14 cellular contexts compared by ENCODE assay signal in the genomic region with DNA sequence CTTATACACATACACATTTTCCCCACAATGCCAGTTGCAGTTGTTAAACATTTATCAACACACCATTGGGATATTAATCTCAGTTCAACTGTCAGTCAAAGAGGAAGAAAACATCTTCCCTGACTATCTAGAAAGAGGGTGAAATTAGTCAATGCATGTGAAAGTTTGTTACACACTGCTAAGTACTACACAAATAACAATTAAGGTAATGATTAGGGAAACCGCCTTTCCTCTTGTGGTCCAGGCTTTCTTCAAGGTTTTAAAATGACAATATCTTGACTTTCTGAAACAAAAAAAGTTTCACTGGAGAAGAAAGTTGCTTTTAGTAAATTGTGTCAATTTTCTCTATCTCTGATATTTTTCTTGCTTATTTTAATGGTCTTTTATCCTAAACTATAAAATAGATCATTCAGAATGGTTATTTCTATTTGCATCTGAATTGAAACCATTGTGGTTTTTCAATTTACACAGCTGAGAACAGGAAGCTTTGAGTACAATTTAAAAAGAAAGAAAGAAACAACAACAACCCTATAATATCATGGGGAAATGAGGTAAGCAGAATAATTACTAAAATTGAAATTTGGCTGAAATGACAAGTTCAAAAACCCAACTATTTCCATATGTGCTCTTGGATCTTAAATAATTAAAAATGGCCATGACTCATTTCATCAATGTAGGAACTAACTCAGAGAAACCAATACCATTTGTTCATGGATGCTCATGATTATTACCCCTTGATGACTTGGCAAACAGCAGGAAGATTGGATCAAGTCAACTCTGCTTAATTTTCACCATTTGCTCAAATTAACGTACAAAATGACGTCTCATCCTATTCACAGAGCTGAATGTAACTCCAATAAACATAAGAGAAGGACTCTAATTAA. TPM values are rescaled to one million over a fixed set of nuclear protein-coding genes. Genes with fewer than 3 reads are reported as not detected.
DNase-seq lines count a peak whose midpoint lies in the region; ATAC-seq, FAIRE-seq and TF ChIP-seq lines count a peak whose summit lies in the region.
"Had no signal": no experiment of that assay in that cellular context is flagged by ENCODE, and none has a peak within 500 bp of the region (broad histone marks: within the 10 kb centered on the region; RNA-seq: fewer than 3 reads in every experiment).

No MANE protein-coding gene starts in this region.

- no peak overlapping the region for H4K8ac ChIP-seq in neuronal stem cell (ENCODE audit: low read depth, low read length)

- H3K27ac ChIP-seq in kidney (ENCODE audit: low read depth in 2 of 2, low read length in 2 of 2) (no peak overlapping the region), neuronal stem cell (replicated peaks; ENCODE audit: low read length) (no peak overlapping the region)
- H3K27ac ChIP-seq: lower lobe of right lung, parathyroid adenoma, VCaP had no signal

- H3K27ac Mint-ChIP-seq in activated CD8-positive, alpha-beta T cell treated with anti-CD3 and anti-CD28 coated beads, Interleukin-2, amount 10 ng/mL, durations not matched to agents 7 days and 5 days = no peak overlapping the region

- peak; percentile 75 to 85 for DNase-seq in NCI-H1930 (lab: John Stamatoyannopoulos, UW)
- no peak for DNase-seq in kidney
- no peak for DNase-seq in HEK293T (ENCODE audit: extremely low spot score)
- no peak for DNase-seq in neuronal stem cell (ENCODE audit: low spot score)
- no peak for DNase-seq in activated CD8-positive, alpha-beta T cell treated with anti-CD3 and anti-CD28 coated beads, Interleukin-2, amount 10 ng/mL, durations not matched to agents 7 days and 5 days
- DNase-seq: activated T-cell treated with anti-CD3 and anti-CD28 coated beads, Interleukin-2, amount 50 U/mL, for 48 hours; lower lobe of right lung; NCI-H2171 treated with DMSO at 0.1 percent for 48 hours had no signal

- H2BK12ac ChIP-seq in neuronal stem cell (ENCODE audit: low read length) = no peak overlapping the region

- H3K36me3 ChIP-seq in kidney (ENCODE audit: control insufficient read depth in 1 of 2, insufficient read depth in 2 of 2, low read length in 2 of 2) = no peaks in the 10 kb centered on the region
- no peaks in the 10 kb centered on the region for H3K36me3 ChIP-seq in neuronal stem cell (replicated peaks in 1 of 2; ENCODE audit: control insufficient read depth in 2 of 2, insufficient read depth in 2 of 2, low read length in 2 of 2)
- H3K36me3 ChIP-seq: lower lobe of right lung had no signal

- H2BK15ac ChIP-seq in neuronal stem cell (ENCODE audit: low read length) = no peak overlapping the region

- H3K4me1 ChIP-seq in kidney (ENCODE audit: control insufficient read depth in 1 of 2, insufficient read depth in 1 of 2, low read depth in 1 of 2, low read length in 2 of 2) (no peaks in the 10 kb centered on the region), neuronal stem cell (ENCODE audit: control insufficient read depth in 2 of 2, insufficient read depth in 1 of 2, low read depth in 1 of 2, low read length in 2 of 2) (no peaks in the 10 kb centered on the region)
- H3K4me1 ChIP-seq: lower lobe of right lung, parathyroid adenoma had no signal

- H2AK5ac ChIP-seq in neuronal stem cell (ENCODE audit: low read depth, low read length) = no peak overlapping the region

- POLR2A ChIA-PET in HEK293T (lab: Yijun Ruan, JAX) = no interaction called here
- POLR2A ChIA-PET in activated CD8-positive, alpha-beta T cell treated with anti-CD3 and anti-CD28 coated beads, Interleukin-2, amount 10 ng/mL, durations not matched to agents 7 days and 5 days (lab: Charles Lee) = no interaction called here

- intact Hi-C loops in kidney (cut with DNase I) = no loop called here

- no peak for TF ChIP-seq CTCF in kidney (IDR thresholded peaks at IDR 0.05; ENCODE audit: borderline replicate concordance, extremely low read depth, insufficient read depth)

- H3K18ac ChIP-seq in neuronal stem cell (ENCODE audit: low read length) = no peak overlapping the region

- H3K4me3 Mint-ChIP-seq in activated CD8-positive, alpha-beta T cell treated with anti-CD3 and anti-CD28 coated beads, Interleukin-2, amount 10 ng/mL, durations not matched to agents 7 days and 5 days = no peak overlapping the region

- no peaks in the 10 kb centered on the region for H3K27me3 Mint-ChIP-seq in activated CD8-positive, alpha-beta T cell treated with anti-CD3 and anti-CD28 coated beads, Interleukin-2, amount 10 ng/mL, durations not matched to agents 7 days and 5 days (ENCODE audit: low read depth)

- no peak overlapping the region for H3K14ac ChIP-seq in neuronal stem cell (ENCODE audit: low read length)

- no peak overlapping the region for H3K9ac ChIP-seq in kidney (ENCODE audit: low read length in 2 of 2)
- no peak overlapping the region for H3K9ac ChIP-seq in neuronal stem cell (ENCODE audit: low read depth, low read length, poor library complexity)
- H3K9ac ChIP-seq: parathyroid adenoma had no signal

- H3K27me3 ChIP-seq in neuronal stem cell (ENCODE audit: control insufficient read depth in 3 of 3, insufficient read depth in 3 of 3, low read depth in 1 of 3, low read length in 3 of 3) = no peaks in the 10 kb centered on the region

- no peak overlapping the region for H3K4me2 ChIP-seq in neuronal stem cell (ENCODE audit: insufficient read depth, low read length, poor library complexity, severe bottlenecking)

- CTCF ChIA-PET in HEK293T (lab: Yijun Ruan, JAX) = no interaction called here
- CTCF ChIA-PET in activated CD8-positive, alpha-beta T cell treated with anti-CD3 and anti-CD28 coated beads, Interleukin-2, amount 10 ng/mL, durations not matched to agents 7 days and 5 days (lab: Charles Lee) = no interaction called here

- no peak overlapping the region for H2BK5ac ChIP-seq in neuronal stem cell (ENCODE audit: low read length)

- H3K4me1 Mint-ChIP-seq in activated CD8-positive, alpha-beta T cell treated with anti-CD3 and anti-CD28 coated beads, Interleukin-2, amount 10 ng/mL, durations not matched to agents 7 days and 5 days (ENCODE audit: low read depth) = peaks cover 1% of the 10 kb centered on the region

- no peak overlapping the region for H3K23ac ChIP-seq in neuronal stem cell (ENCODE audit: low read depth, low read length, poor library complexity)

- no peak overlapping the region for H3K4ac ChIP-seq in neuronal stem cell (ENCODE audit: low read length)

- no peak overlapping the region for H2BK120ac ChIP-seq in neuronal stem cell (ENCODE audit: low read depth, low read length)

- no CpG with 5 or more reads among the region's 3 CpGs for WGBS in neuronal stem cell (ENCODE audit: extremely low coverage in 2 of 2, insufficient read length in 2 of 2, insufficient replicate concordance in 1 of 2), 2 donors

- H3K9me3 ChIP-seq in kidney (ENCODE audit: control insufficient read depth in 1 of 2, low read length in 2 of 2) (no peaks in the 10 kb centered on the region), neuronal stem cell (replicated peaks in 1 of 2; ENCODE audit: control insufficient read depth in 2 of 2, insufficient read depth in 1 of 2, low read depth in 1 of 2, low read length in 2 of 2) (no peaks in the 10 kb centered on the region)
- H3K9me3 ChIP-seq: lower lobe of right lung had no signal

- H3K4me3 ChIP-seq in kidney (ENCODE audit: low read length in 2 of 2) = no peak overlapping the region
- no peak overlapping the region for H3K4me3 ChIP-seq in neuronal stem cell (ENCODE audit: low read length in 2 of 2)
- H3K4me3 ChIP-seq: lower lobe of right lung had no signal

- H3K9me3 Mint-ChIP-seq in activated CD8-positive, alpha-beta T cell treated with anti-CD3 and anti-CD28 coated beads, Interleukin-2, amount 10 ng/mL, durations not matched to agents 7 days and 5 days (ENCODE audit: insufficient read depth) = no peaks in the 10 kb centered on the region

- FAIRE-seq in kidney (lab: Jason Lieb, UNC) = no peak

- ATAC-seq in GM18870 (IDR thresholded peaks at IDR 0.05; ENCODE audit: unreplicated experiment) (peak; percentile 98), GM21526 (IDR thresholded peaks at IDR 0.05; ENCODE audit: low FRiP score, unreplicated experiment) (peak; percentile 97), HG03039 (IDR thresholded peaks at IDR 0.05; ENCODE audit: unreplicated experiment) (peak; percentile 95)
- no peak for ATAC-seq in activated CD8-positive, alpha-beta T cell treated with anti-CD3 and anti-CD28 coated beads, Interleukin-2, amount 10 ng/mL, durations not matched to agents 7 days and 5 days
- ATAC-seq: lower lobe of right lung had no signal

- no peaks in the 10 kb centered on the region for H3K79me1 ChIP-seq in neuronal stem cell (ENCODE audit: low read depth, low read length)

- H4K91ac ChIP-seq in neuronal stem cell (ENCODE audit: low read depth, low read length, poor library complexity) = no peak overlapping the region

- H3K36me3 Mint-ChIP-seq in activated CD8-positive, alpha-beta T cell treated with anti-CD3 and anti-CD28 coated beads, Interleukin-2, amount 10 ng/mL, durations not matched to agents 7 days and 5 days (ENCODE audit: low read depth) = no peaks in the 10 kb centered on the region

- no peak overlapping the region for H2AFZ ChIP-seq in neuronal stem cell (ENCODE audit: low read length)
- H2AFZ ChIP-seq: parathyroid adenoma had no signal

TF ChIP-seq in HEK293T, 16 proteins besides CTCF, POLR2A, EP300 and RAD21:
- no peak for TF ChIP-seq ARNT (IDR thresholded peaks at IDR 0.05)
- no peak for TF ChIP-seq ELF4 (IDR thresholded peaks at IDR 0.05)
- TF ChIP-seq HDGF (IDR thresholded peaks at IDR 0.05; ENCODE audit: borderline replicate concordance) = no peak
- TF ChIP-seq SUZ12 (IDR thresholded peaks at IDR 0.05) = no peak
- TF ChIP-seq BHLHE40 (IDR thresholded peaks at IDR 0.05; ENCODE audit: borderline replicate concordance) = no peak

RNA-seq across cellular contexts. Expression of gene GPR149, which starts 31.7 kb away (rescaled TPM):
- total RNA-seq in kidney = not detected
- not detected for polyA plus RNA-seq in kidney (ENCODE audit: insufficient read depth, low read depth, low replicate concordance)
- polyA plus RNA-seq in neuronal stem cell (2013, experiment 1 of 2) = not detected
- polyA plus RNA-seq in neuronal stem cell (2013, experiment 2 of 2) = not detected
- total RNA-seq in activated CD8-positive, alpha-beta T cell treated with anti-CD3 and anti-CD28 coated beads, Interleukin-2, amount 10 ng/mL, durations not matched to agents 7 days and 5 days = not detected
- total RNA-seq: lower lobe of right lung, subcutaneous adipose tissue had no signal

Comparison
In these comparisons a context has a peak if more than half of its experiments do, and no peak if none do; other contexts are left out.
1. DNase-seq: peak in NCI-H1930 (2 of 2); none in kidney (single experiment), HEK293T (single experiment), neuronal stem cell (single experiment) and activated CD8-positive, alpha-beta T cell treated with anti-CD3 and anti-CD28 coated beads, Interleukin-2, amount 10 ng/mL, durations not matched to agents 7 days and 5 days (single experiment).